ENCODE assay signal across 1 cellular context in genomic region chr11:115869780-115870431, GRCh38.
TF ChIP-seq lines count a peak whose summit lies in the region.

No MANE protein-coding gene starts in this region.

TF ChIP-seq in GM12878, 131 proteins besides CTCF, POLR2A, EP300 and RAD21 (continued from another document):
- TF ChIP-seq IKZF1 (conservative IDR thresholded peaks at IDR 0.05) (peak; percentile 45; the same call in 1 of the 2 replicates), SPI1 (IDR thresholded peaks at IDR 0.05; ENCODE audit: borderline replicate concordance, insufficient read depth, low read depth, low read length) (no peak), CBX3 (IDR thresholded peaks at IDR 0.05; ENCODE audit: borderline replicate concordance, low read depth) (no peak), RUNX3 (IDR thresholded peaks at IDR 0.05; ENCODE audit: low read length) (peak; percentile 52; the same call in 1 of the 2 replicates), TCF12 (IDR thresholded peaks at IDR 0.05; ENCODE audit: low read depth, low read length) (peak; percentile 93), FOXK2 (IDR thresholded peaks at IDR 0.05) (no peak), YY1 (IDR thresholded peaks at IDR 0.05; ENCODE audit: low read depth, low read length) (peak; percentile 63; the same call in 1 of the 2 replicates), RELA (IDR thresholded peaks at IDR 0.05; ENCODE audit: borderline replicate concordance, partially characterized antibody) (no peak), WRNIP1 (IDR thresholded peaks at IDR 0.05; ENCODE audit: borderline replicate concordance, low read depth, low read length) (no peak), MYB (IDR thresholded peaks at IDR 0.05; ENCODE audit: borderline replicate concordance, low read depth, low read length) (no peak), SMARCA5 (IDR thresholded peaks at IDR 0.05) (peak; percentile 61; the same call in 1 of the 2 replicates), SREBF2 (IDR thresholded peaks at IDR 0.05; ENCODE audit: low read length) (no peak), IKZF2 (IDR thresholded peaks at IDR 0.05) (peak in 1 of 2 experiments; percentile 59; a peak in 2 of 4 replicates), HDGF (IDR thresholded peaks at IDR 0.05) (peak; percentile 51; the same call in 1 of the 2 replicates), EED (IDR thresholded peaks at IDR 0.05; ENCODE audit: low read depth) (peak; percentile 51; the same call in 1 of the 2 replicates), JUND (IDR thresholded peaks at IDR 0.05; ENCODE audit: low read depth, low read length) (peak; percentile 49; the same call in 1 of the 2 replicates), TCF3 (IDR thresholded peaks at IDR 0.05; ENCODE audit: borderline replicate concordance, insufficient read depth, low read depth, low read length) (peak; percentile 63; the same call in 1 of the 2 replicates), ATF7 (IDR thresholded peaks at IDR 0.05; ENCODE audit: low read depth) (peak; percentile 68), NFIC (IDR thresholded peaks at IDR 0.05; ENCODE audit: low read depth, low read length) (peak; percentile 20; the same call in 1 of the 2 replicates), ZNF592 (IDR thresholded peaks at IDR 0.05) (0 out of 2 replicates have a peak, but pooled peaks have one; percentile 15), TCF7 (IDR thresholded peaks at IDR 0.05; ENCODE audit: borderline replicate concordance) (no peak), LARP7 (IDR thresholded peaks at IDR 0.05) (peak; percentile 28; the same call in 1 of the 2 replicates), ZBTB40 (IDR thresholded peaks at IDR 0.05; ENCODE audit: borderline replicate concordance) (no peak), RB1 (IDR thresholded peaks at IDR 0.05; ENCODE audit: borderline replicate concordance) (peak; percentile 30; the same call in 1 of the 2 replicates)
TF ChIP-seq in GM12878: peak in this region for 22.
